In the genomic region with DNA sequence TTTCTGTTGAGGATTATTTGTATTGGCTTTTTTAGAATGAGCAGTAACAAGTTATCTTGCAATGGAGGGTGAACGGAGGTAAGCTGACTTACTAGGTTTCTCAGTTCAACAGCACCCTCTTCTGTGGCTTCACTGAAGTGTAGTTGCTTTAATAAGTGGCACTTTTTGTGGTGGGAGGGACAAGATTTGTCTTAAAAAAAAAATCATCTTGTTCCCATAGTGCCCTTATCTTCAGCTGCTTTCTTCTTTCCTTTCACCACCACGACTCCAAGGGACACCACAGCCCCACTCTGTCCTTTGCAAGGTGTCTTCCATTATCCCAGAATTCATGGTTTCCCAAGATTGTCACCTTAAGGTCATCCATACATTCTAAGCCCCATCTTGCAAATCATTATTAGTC, we compare ENCODE assay signal across 8 cellular contexts.
DNase-seq lines count a peak whose midpoint lies in the region; ATAC-seq, FAIRE-seq and TF ChIP-seq lines count a peak whose summit lies in the region.

No MANE protein-coding gene starts in this region.

- H3K36me3 ChIP-seq in kidney epithelial cell (ENCODE audit: control insufficient read depth, insufficient read depth, low read length) = no peaks in the 10 kb centered on the region

- H3K4me3 ChIP-seq in kidney epithelial cell (ENCODE audit: low read depth, low read length) = no peak overlapping the region

- H3K27me3 ChIP-seq in kidney epithelial cell (ENCODE audit: control insufficient read depth, insufficient read depth, low read length) = no peaks in the 10 kb centered on the region

- DNase-seq in D721Med (ENCODE audit: insufficient read length, low spot score) (no peak), NCI-H526 treated with DMSO at 0.1 percent for 48 hours (lab: John Stamatoyannopoulos, UW) (peak; percentile 71), brain pericyte (ENCODE audit: low read depth, low spot score) (peak; percentile 10), kidney epithelial cell (ENCODE audit: low read depth) (peak; percentile 23)
- DNase-seq in stimulated activated CD4-positive, alpha-beta T cell treated with anti-CD3 and anti-CD28 coated beads, Interleukin-4, amount 100 ng/mL, for 1 hour = no peak

- FAIRE-seq in D721Med (lab: Jason Lieb, UNC) = peak; percentile 93

- TF ChIP-seq CTCF in D721Med (IDR thresholded peaks at IDR 0.05; ENCODE audit: insufficient read depth, missing control alignments) (peak; percentile 90), kidney epithelial cell (IDR thresholded peaks at IDR 0.05; ENCODE audit: insufficient read depth, low read length, poor library complexity, severe bottlenecking) (peak; percentile 74)

- peak; percentile 80 for ATAC-seq in GM19023 (IDR thresholded peaks at IDR 0.05; ENCODE audit: unreplicated experiment)
- ATAC-seq in HG03460 (IDR thresholded peaks at IDR 0.05; ENCODE audit: unreplicated experiment) = peak; percentile 75
- ATAC-seq in HG03045 (IDR thresholded peaks at IDR 0.05; ENCODE audit: unreplicated experiment) = no peak

Comparison
In these comparisons a context has a peak if more than half of its experiments do, and no peak if none do; other contexts are left out.
1. DNase-seq: peak in NCI-H526 treated with DMSO at 0.1 percent for 48 hours (single experiment), brain pericyte (single experiment) and kidney epithelial cell (single experiment); none in D721Med (single experiment) and stimulated activated CD4-positive, alpha-beta T cell treated with anti-CD3 and anti-CD28 coated beads, Interleukin-4, amount 100 ng/mL, for 1 hour (single experiment).